In the genomic region with DNA sequence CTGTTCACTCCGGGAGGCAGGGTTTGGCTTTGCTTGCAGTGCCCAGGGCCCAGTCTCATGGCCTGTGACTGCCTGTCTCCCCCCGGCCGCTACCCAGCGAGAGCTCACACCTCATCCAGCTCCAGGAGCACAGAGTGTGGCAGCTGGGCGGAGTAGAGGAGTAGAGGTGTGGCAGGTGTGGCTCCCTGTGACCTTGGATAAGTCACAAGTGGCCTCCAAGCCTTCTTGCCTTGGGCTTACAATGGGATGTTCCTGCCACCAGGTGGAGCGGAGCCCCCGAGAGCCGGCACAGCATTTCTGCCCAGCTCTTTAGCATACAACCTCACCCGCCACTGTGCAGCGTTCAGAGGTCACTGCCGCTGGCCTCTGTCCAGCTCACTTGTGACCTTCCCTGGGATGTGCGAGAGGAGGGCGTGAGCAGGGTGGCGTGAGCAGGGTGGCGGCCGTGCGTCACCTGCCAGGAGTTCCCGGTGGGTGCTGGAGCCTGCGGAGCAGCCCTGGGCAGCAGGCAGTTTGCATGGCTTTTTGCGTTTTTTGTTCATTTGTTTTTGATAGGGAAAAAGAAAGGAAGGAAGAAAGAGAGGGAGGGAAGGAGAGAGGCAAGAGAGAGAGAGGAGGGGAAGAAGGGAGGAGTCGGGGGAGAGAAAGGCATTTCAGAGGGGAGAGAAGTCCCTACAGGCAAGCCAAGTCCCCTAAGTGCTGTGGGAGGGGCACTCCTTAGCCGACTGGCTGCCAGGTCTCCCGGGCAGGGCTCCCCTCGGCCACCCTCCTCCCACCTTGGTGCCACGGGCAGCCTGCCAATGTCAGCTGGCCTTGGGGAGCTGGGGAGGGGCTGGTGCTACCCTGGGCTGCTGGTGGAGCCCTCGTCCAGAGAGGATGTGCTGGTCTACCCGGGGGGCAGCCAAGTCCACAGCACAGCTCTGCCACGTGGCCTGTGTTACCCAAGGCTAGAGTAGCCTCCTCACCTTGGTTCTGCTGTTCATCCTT, we compare ENCODE assay signal across 8 cellular contexts. TPM values are rescaled to one million over a fixed set of nuclear protein-coding genes. Genes with fewer than 3 reads are reported as not detected.
DNase-seq lines count a peak whose midpoint lies in the region; TF ChIP-seq lines count a peak whose summit lies in the region.

No MANE protein-coding gene starts in this region.

- no peak overlapping the region for H3K4me3 ChIP-seq in esophagus squamous epithelium

- H3K27me3 Mint-ChIP-seq in nephron progenitor cell (ENCODE audit: low read depth, poor library complexity) (peaks cover 12% of the 10 kb centered on the region), endothelial cell (ENCODE audit: unreplicated experiment) (peaks cover 8% of the 10 kb centered on the region)

- H3K4me1 Mint-ChIP-seq in nephron progenitor cell (peaks cover 8% of the 10 kb centered on the region), endothelial cell (ENCODE audit: unreplicated experiment) (no peaks in the 10 kb centered on the region)

- DNase-seq in DMS153 (lab: John Stamatoyannopoulos, UW) = peak; percentile 31
- DNase-seq in NCI-H1105 (lab: John Stamatoyannopoulos, UW) = peak; percentile 84
- DNase-seq in esophagus squamous epithelium (lab: John Stamatoyannopoulos, UW) = no peak
- DNase-seq in nephron progenitor cell = peak; percentile 45
- no peak for DNase-seq in endothelial cell (ENCODE audit: low spot score)
- DNase-seq in GDM1 (lab: John Stamatoyannopoulos, UW) = no peak
- no peak for DNase-seq in NCI-H187 treated with DMSO at 0.1 percent for 48 hours (lab: John Stamatoyannopoulos, UW)
- DNase-seq in GM19240 (ENCODE audit: insufficient read length, low spot score) = no peak

- H3K9me3 Mint-ChIP-seq in nephron progenitor cell (peaks cover 4% of the 10 kb centered on the region), endothelial cell (ENCODE audit: unreplicated experiment) (no peaks in the 10 kb centered on the region)

- H3K36me3 ChIP-seq in esophagus squamous epithelium = no peaks in the 10 kb centered on the region

- H3K4me1 ChIP-seq in esophagus squamous epithelium = peaks cover 0 to 12% (median 9%) of the 10 kb centered on the region in 3 donors

- H3K27ac ChIP-seq in esophagus squamous epithelium = no peak overlapping the region

- intact Hi-C loops in esophagus squamous epithelium (cut with DNase I) = no loop called here

- H3K4me3 Mint-ChIP-seq in nephron progenitor cell = no peak overlapping the region
- H3K4me3 Mint-ChIP-seq in endothelial cell (ENCODE audit: unreplicated experiment) = no peak overlapping the region

- no peaks in the 10 kb centered on the region for H3K9me3 ChIP-seq in esophagus squamous epithelium

- peaks cover 0 to 56% (median 0%) of the 10 kb centered on the region in 4 donors for H3K27me3 ChIP-seq in esophagus squamous epithelium

- TF ChIP-seq POLR2A in esophagus squamous epithelium (IDR thresholded peaks at IDR 0.05) = no peak

- TF ChIP-seq CTCF in esophagus squamous epithelium (IDR thresholded peaks at IDR 0.05) = peak in 5 of 6 experiments; percentile 5 to 38 (median 16)
- TF ChIP-seq CTCF in nephron progenitor cell (IDR thresholded peaks at IDR 0.05) = peak; percentile 24
- no peak for TF ChIP-seq CTCF in endothelial cell (IDR thresholded peaks at IDR 0.05; ENCODE audit: unreplicated experiment)

- H3K27ac Mint-ChIP-seq in nephron progenitor cell = no peak overlapping the region
- H3K27ac Mint-ChIP-seq in endothelial cell (ENCODE audit: unreplicated experiment) = no peak overlapping the region

- 33 to 51% methylated on average over 12 of the region's 28 CpGs for WGBS in esophagus squamous epithelium, 2 donors

- no peaks in the 10 kb centered on the region for H3K36me3 Mint-ChIP-seq in nephron progenitor cell (ENCODE audit: low read depth)
- peaks cover 5% of the 10 kb centered on the region for H3K36me3 Mint-ChIP-seq in endothelial cell (ENCODE audit: low read depth, unreplicated experiment)

RNA-seq across cellular contexts. Expression of gene CRYAA, which starts 42.6 kb away (rescaled TPM):
- total RNA-seq in esophagus squamous epithelium = not detected
- total RNA-seq in endothelial cell (ENCODE audit: unreplicated experiment) = not detected

Comparison
In these comparisons a context has a peak if more than half of its experiments do, and no peak if none do; other contexts are left out.
1. DNase-seq: peak in DMS153 (single experiment), NCI-H1105 (single experiment) and nephron progenitor cell (single experiment); none in esophagus squamous epithelium (single experiment), endothelial cell (single experiment), GDM1 (single experiment), NCI-H187 treated with DMSO at 0.1 percent for 48 hours (single experiment) and GM19240 (single experiment).